Comparison of ENCODE assay signal across 8 cellular contexts in genomic region chr20:3173582-3174441, GRCh38.
DNase-seq lines count a peak whose midpoint lies in the region; ATAC-seq and TF ChIP-seq lines count a peak whose summit lies in the region.

No MANE protein-coding gene starts in this region.

- TF ChIP-seq CTCF in GM12865 (IDR thresholded peaks at IDR 0.05; ENCODE audit: insufficient read depth, low read depth, low read length, missing control alignments): no peak
- TF ChIP-seq CTCF in retinal pigment epithelial cell (conservative IDR thresholded peaks at IDR 0.05; ENCODE audit: low read depth, low read length): peak; percentile 10

- DNase-seq in GM12865 (ENCODE audit: low read depth) (peak; percentile 85), NCI-H146 treated with DMSO at 0.1 percent for 48 hours (lab: John Stamatoyannopoulos, UW; ENCODE audit: unreplicated experiment) (peak; percentile 70), T1000 (lab: John Stamatoyannopoulos, UW) (peak; percentile 69), astrocyte of the hippocampus (ENCODE audit: low read depth, low spot score) (peak; percentile 95), hippocampal formation (lab: John Stamatoyannopoulos, UW) (peak; percentile 75 to 76), retinal pigment epithelial cell (ENCODE audit: low read depth) (no peak)

- peak overlapping the region; percentile 58 for H3K4me3 ChIP-seq in GM12865 (ENCODE audit: low read depth, low read length)
- peak overlapping the region; percentile 74 for H3K4me3 ChIP-seq in retinal pigment epithelial cell (ENCODE audit: low read length)

- ATAC-seq in HG02759 (IDR thresholded peaks at IDR 0.05; ENCODE audit: unreplicated experiment) (peak; percentile 94), GM18861 (IDR thresholded peaks at IDR 0.05; ENCODE audit: unreplicated experiment) (no peak)
